26 cellular contexts compared by ENCODE assay signal in genomic region chr5:127038550-127038949, GRCh38. TPM values are rescaled to one million over a fixed set of nuclear protein-coding genes. Genes with fewer than 3 reads are reported as not detected.
A peak's percentile ranks its signal among the peaks of the same experiment; 100 is the strongest.
DNase-seq lines count a peak whose midpoint lies in the region; ATAC-seq, FAIRE-seq and TF ChIP-seq lines count a peak whose summit lies in the region.
"Had no signal": no experiment of that assay in that cellular context is flagged by ENCODE, and none has a peak within 500 bp of the region (broad histone marks: within the 10 kb centered on the region; RNA-seq: fewer than 3 reads in every experiment).

No MANE protein-coding gene starts in this region.

- no peak overlapping the region for H3K27ac Mint-ChIP-seq in WTC11
- H3K27ac Mint-ChIP-seq in T-cell: no peak overlapping the region
- H3K27ac Mint-ChIP-seq: CD4-positive, alpha-beta T cell; GM23338 had no signal

- H3K4me1 ChIP-seq in small intestine (ENCODE audit: control insufficient read depth in 2 of 2, insufficient read depth in 1 of 2, low read depth in 1 of 2, low read length in 1 of 2): peaks cover 0 to 1% of the 10 kb centered on the region in 2 donors
- H3K4me1 ChIP-seq in ovary (ENCODE audit: insufficient read depth): no peaks in the 10 kb centered on the region
- H3K4me1 ChIP-seq: Caco-2 had no signal

- ATAC-seq in left ventricle myocardium superior: peak; percentile 76
- no peak for ATAC-seq in WTC11
- no peak for ATAC-seq in T-cell (replicated peaks in 1 of 4)
- ATAC-seq: GM12878, GM23338 had no signal

- H3K27me3 ChIP-seq in small intestine (ENCODE audit: control insufficient read depth in 2 of 2, insufficient read depth in 2 of 2, low read length in 2 of 2) (no peaks in the 10 kb centered on the region), ovary (no peaks in the 10 kb centered on the region)
- H3K27me3 ChIP-seq: BLaER1 had no signal

- H3K36me3 ChIP-seq in small intestine (ENCODE audit: control insufficient read depth in 2 of 2, insufficient read depth in 2 of 2, low read length in 2 of 2) (no peaks in the 10 kb centered on the region), ovary (no peaks in the 10 kb centered on the region)
- H3K36me3 ChIP-seq: BLaER1 had no signal

- H3K27me3 Mint-ChIP-seq in WTC11 (ENCODE audit: low read depth) (peaks cover 5% of the 10 kb centered on the region), T-cell (peaks cover 0 to 3% of the 10 kb centered on the region in 2 donors)
- H3K27me3 Mint-ChIP-seq: CD4-positive, alpha-beta T cell had no signal

- H3K4me3 ChIP-seq in small intestine (ENCODE audit: low read depth in 1 of 2, low read length in 2 of 2) (no peak overlapping the region), ovary (no peak overlapping the region)
- H3K4me3 ChIP-seq: BLaER1, GM12878, GM23338 had no signal

- DNase-seq in NCI-H2227 (lab: John Stamatoyannopoulos, UW; ENCODE audit: unreplicated experiment): peak; percentile 20
- DNase-seq in NCI-H2227 treated with DMSO at 0.1 percent for 48 hours (lab: John Stamatoyannopoulos, UW): no peak
- DNase-seq in dermis blood vessel endothelial cell: peak; percentile 53
- no peak for DNase-seq in left ventricle myocardium superior
- DNase-seq in small intestine: peak; percentile 32
- DNase-seq in ovary: no peak
- DNase-seq in WTC11 (ENCODE audit: low spot score): no peak
- no peak for DNase-seq in T-cell
- DNase-seq: ACHN; Caco-2; CD4-positive, alpha-beta T cell; DMS 273 treated with DMSO at 0.1 percent for 48 hours; DND-41; HCEC 1CT; NCI-H1105 treated with DMSO at 0.1 percent for 48 hours; NCI-H1694; NCI-H2081; NCI-H2171; NCI-H446; NCI-H526; SHP77 treated with DMSO at 0.1 percent for 48 hours had no signal

- H3K4me3 Mint-ChIP-seq in WTC11 (no peak overlapping the region), T-cell (no peak overlapping the region)
- H3K4me3 Mint-ChIP-seq: CD4-positive, alpha-beta T cell; GM23338 had no signal

- H3K36me3 Mint-ChIP-seq in WTC11 (no peaks in the 10 kb centered on the region), T-cell (peaks cover 7% of the 10 kb centered on the region)

- POLR2A ChIA-PET in WTC11 (lab: Charles Lee): no interaction called here
- POLR2A ChIA-PET in T-cell (lab: Charles Lee): no interaction called here

- intact Hi-C loops in left ventricle myocardium superior (cut with micrococcal nuclease) (no loop called here), ovary (cut with DNase I) (no loop called here)

- CTCF ChIA-PET in WTC11 (lab: Charles Lee) (interaction anchor here (0.8 kb wide), 1 partner anchor 107 kb away, joined by 3 read pairs; no protein-coding TSS in a partner anchor), T-cell (lab: Charles Lee) (no interaction called here)

- TF ChIP-seq POLR2A in ovary (IDR thresholded peaks at IDR 0.05): no peak

- no peaks in the 10 kb centered on the region for H3K9me3 Mint-ChIP-seq in WTC11
- H3K9me3 Mint-ChIP-seq in T-cell: no peaks in the 10 kb centered on the region
- H3K9me3 Mint-ChIP-seq: CD4-positive, alpha-beta T cell; GM23338 had no signal

- FAIRE-seq in small intestine (lab: Jason Lieb, UNC): no peak
- FAIRE-seq: GM12878 had no signal

- H3K9me3 ChIP-seq in small intestine (ENCODE audit: control insufficient read depth, low read depth) (no peaks in the 10 kb centered on the region), ovary (no peaks in the 10 kb centered on the region)
- H3K9me3 ChIP-seq: BLaER1, Caco-2 had no signal

- 35 to 55% (median 43%) methylated on average over 4 of the region's 4 CpGs for WGBS in small intestine, 3 donors
- WGBS in ovary, 3 donors: 36 to 54% (median 40%) methylated on average over 4 of the region's 4 CpGs

- H3K27ac ChIP-seq in small intestine (ENCODE audit: low read depth in 1 of 2, low read length in 1 of 2) (peak overlapping the region in 1 of 2 donors; percentile 11), ovary (no peak overlapping the region)
- H3K27ac ChIP-seq: 22Rv1, BLaER1, KMS-11 had no signal

- TF ChIP-seq CTCF in ovary (IDR thresholded peaks at IDR 0.05) (no peak), WTC11 (IDR thresholded peaks at IDR 0.05) (no peak)

- H3K4me1 Mint-ChIP-seq in WTC11 (peaks cover 34% of the 10 kb centered on the region), T-cell (no peaks in the 10 kb centered on the region)

- no peak for TF ChIP-seq EP300 in ovary (IDR thresholded peaks at IDR 0.05)

TF ChIP-seq in WTC11, 78 proteins besides CTCF, POLR2A, EP300 and RAD21 (continues in another document):
- TF ChIP-seq TEAD4 (CRISPR knock-in tag; IDR thresholded peaks at IDR 0.05) (no peak), NFYB (CRISPR knock-in tag; conservative IDR thresholded peaks at IDR 0.05; ENCODE audit: low read depth) (no peak), GRHL2 (CRISPR knock-in tag; IDR thresholded peaks at IDR 0.05; ENCODE audit: insufficient replicate concordance, severe bottlenecking) (no peak), ZNF396 (CRISPR knock-in tag; IDR thresholded peaks at IDR 0.05; ENCODE audit: borderline replicate concordance) (no peak), ERG (CRISPR knock-in tag; IDR thresholded peaks at IDR 0.05) (no peak), ZNF423 (CRISPR knock-in tag; IDR thresholded peaks at IDR 0.05) (no peak), OVOL2 (CRISPR knock-in tag; IDR thresholded peaks at IDR 0.05; ENCODE audit: borderline replicate concordance) (no peak)
- TF ChIP-seq, protein P1, sequence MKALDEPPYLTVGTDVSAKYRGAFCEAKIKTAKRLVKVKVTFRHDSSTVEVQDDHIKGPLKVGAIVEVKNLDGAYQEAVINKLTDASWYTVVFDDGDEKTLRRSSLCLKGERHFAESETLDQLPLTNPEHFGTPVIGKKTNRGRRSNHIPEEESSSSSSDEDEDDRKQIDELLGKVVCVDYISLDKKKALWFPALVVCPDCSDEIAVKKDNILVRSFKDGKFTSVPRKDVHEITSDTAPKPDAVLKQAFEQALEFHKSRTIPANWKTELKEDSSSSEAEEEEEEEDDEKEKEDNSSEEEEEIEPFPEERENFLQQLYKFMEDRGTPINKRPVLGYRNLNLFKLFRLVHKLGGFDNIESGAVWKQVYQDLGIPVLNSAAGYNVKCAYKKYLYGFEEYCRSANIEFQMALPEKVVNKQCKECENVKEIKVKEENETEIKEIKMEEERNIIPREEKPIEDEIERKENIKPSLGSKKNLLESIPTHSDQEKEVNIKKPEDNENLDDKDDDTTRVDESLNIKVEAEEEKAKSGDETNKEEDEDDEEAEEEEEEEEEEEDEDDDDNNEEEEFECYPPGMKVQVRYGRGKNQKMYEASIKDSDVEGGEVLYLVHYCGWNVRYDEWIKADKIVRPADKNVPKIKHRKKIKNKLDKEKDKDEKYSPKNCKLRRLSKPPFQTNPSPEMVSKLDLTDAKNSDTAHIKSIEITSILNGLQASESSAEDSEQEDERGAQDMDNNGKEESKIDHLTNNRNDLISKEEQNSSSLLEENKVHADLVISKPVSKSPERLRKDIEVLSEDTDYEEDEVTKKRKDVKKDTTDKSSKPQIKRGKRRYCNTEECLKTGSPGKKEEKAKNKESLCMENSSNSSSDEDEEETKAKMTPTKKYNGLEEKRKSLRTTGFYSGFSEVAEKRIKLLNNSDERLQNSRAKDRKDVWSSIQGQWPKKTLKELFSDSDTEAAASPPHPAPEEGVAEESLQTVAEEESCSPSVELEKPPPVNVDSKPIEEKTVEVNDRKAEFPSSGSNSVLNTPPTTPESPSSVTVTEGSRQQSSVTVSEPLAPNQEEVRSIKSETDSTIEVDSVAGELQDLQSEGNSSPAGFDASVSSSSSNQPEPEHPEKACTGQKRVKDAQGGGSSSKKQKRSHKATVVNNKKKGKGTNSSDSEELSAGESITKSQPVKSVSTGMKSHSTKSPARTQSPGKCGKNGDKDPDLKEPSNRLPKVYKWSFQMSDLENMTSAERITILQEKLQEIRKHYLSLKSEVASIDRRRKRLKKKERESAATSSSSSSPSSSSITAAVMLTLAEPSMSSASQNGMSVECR (CRISPR knock-in tag; IDR thresholded peaks at IDR 0.05; ENCODE audit: borderline replicate concordance): no peak
- TF ChIP-seq, protein P2, sequence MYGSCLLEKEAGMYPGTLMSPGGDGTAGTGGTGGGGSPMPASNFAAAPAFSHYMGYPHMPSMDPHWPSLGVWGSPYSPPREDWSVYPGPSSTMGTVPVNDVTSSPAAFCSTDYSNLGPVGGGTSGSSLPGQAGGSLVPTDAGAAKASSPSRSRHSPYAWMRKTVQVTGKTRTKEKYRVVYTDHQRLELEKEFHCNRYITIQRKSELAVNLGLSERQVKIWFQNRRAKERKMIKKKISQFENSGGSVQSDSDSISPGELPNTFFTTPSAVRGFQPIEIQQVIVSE (CRISPR knock-in tag; IDR thresholded peaks at IDR 0.05; ENCODE audit: borderline replicate concordance): no peak

RNA-seq across cellular contexts. Expression of gene MARCHF3, which starts 8.2 kb away (rescaled TPM):
- total RNA-seq in dermis blood vessel endothelial cell (65.9 and 84.4 TPM in 2 replicates), left ventricle myocardium superior (25.0 TPM), ovary (10 to 100 TPM in 2 of 7 donors, 1 to 10 TPM in 5; 2.1 to 13.8 (median 4.5) TPM), WTC11 (2021) (11.1 to 16.1 TPM (median 13.5 TPM) in 3 replicates), T-cell (1 to 10 TPM; 5.6 to 9.9 (median 7.6) TPM)
- polyA plus RNA-seq in small intestine (1 to 10 TPM; 3.6 to 6.4 (median 4.3) TPM), ovary (1 to 10 TPM; 4.4 to 7.8 TPM)

RNA-seq across cellular contexts. Expression of gene C5orf63, which starts 34.8 kb away (rescaled TPM):
- total RNA-seq in dermis blood vessel endothelial cell (1.5 and 1.9 TPM in 2 replicates), left ventricle myocardium superior (10.9 TPM), ovary (1 to 10 TPM; 2.3 to 6.6 (median 4.4) TPM), WTC11 (2021) (3.1 to 4.1 TPM (median 3.4 TPM) in 3 replicates), T-cell (10 to 100 TPM in 4 of 5 donors, 1 to 10 TPM in 1; 7.4 to 13.5 (median 11.5) TPM)
- polyA plus RNA-seq in small intestine (1 to 10 TPM; 4.2 to 7.8 (median 4.9) TPM), ovary (1 to 10 TPM; 1.7 to 3.1 TPM)

Comparison
In these comparisons a context has a peak if more than half of its experiments do, and no peak if none do; other contexts are left out.
1. DNase-seq: peak in NCI-H2227 (single experiment), dermis blood vessel endothelial cell (single experiment) and small intestine (single experiment); none in NCI-H2227 treated with DMSO at 0.1 percent for 48 hours (single experiment), left ventricle myocardium superior (single experiment), ovary (0 of 5), WTC11 (single experiment) and T-cell (0 of 34).